9 cellular contexts compared by ENCODE assay signal in the genomic region with DNA sequence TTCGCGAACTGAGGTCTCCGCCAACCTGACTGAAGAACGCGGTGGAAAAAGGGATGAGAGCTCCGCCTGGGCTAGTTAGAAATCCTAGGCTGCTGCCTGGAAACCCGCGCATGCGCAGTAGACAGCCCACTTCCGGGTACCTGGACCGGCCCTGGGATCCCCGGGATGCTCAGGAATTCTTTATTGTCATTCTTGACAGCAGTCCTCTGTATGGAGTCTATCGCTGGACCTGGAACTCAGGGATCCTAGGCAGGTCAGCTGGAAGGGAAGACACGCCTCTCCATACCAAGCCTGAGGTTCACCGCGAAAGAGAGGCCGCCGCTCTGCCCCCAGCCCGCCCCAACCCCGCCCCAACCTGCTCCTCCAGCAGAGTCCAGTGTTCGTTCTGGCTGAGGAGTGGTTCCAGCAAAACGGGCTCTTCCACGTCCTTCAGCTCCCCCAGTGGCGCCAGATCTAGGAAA.
A peak's percentile ranks its signal among the peaks of the same experiment; 100 is the strongest.
DNase-seq lines count a peak whose midpoint lies in the region; ATAC-seq and TF ChIP-seq lines count a peak whose summit lies in the region.
"Had no signal": no experiment of that assay in that cellular context is flagged by ENCODE, and none has a peak within 500 bp of the region (broad histone marks: within the 10 kb centered on the region; RNA-seq: fewer than 3 reads in every experiment).

No MANE protein-coding gene starts in this region.

- no peaks in the 10 kb centered on the region for H3K4me1 Mint-ChIP-seq in CD8-positive, alpha-beta T cell (ENCODE audit: low read depth)
- no peaks in the 10 kb centered on the region for H3K4me1 Mint-ChIP-seq in GM23338

- H3K27me3 ChIP-seq in CD8-positive, alpha-beta T cell (ENCODE audit: insufficient read depth, low read length), result no peaks in the 10 kb centered on the region
- no peaks in the 10 kb centered on the region for H3K27me3 ChIP-seq in GM23338 (ENCODE audit: insufficient read depth)
- no peaks in the 10 kb centered on the region for H3K27me3 ChIP-seq in Panc1 (ENCODE audit: control insufficient read depth, insufficient read depth, low read length)
- H3K27me3 ChIP-seq: SJSA1 had no signal

- H3K27me3 Mint-ChIP-seq in CD8-positive, alpha-beta T cell (ENCODE audit: low read depth), result no peaks in the 10 kb centered on the region
- peaks cover 22% of the 10 kb centered on the region for H3K27me3 Mint-ChIP-seq in GM23338 (ENCODE audit: insufficient read depth, low read depth, poor library complexity)

- no peak for TF ChIP-seq CTCF in CD8-positive, alpha-beta T cell (IDR thresholded peaks at IDR 0.05)
- TF ChIP-seq CTCF in GM23338 (conservative IDR thresholded peaks at IDR 0.05; ENCODE audit: low read depth in 2 of 2) (no peak), Panc1 (IDR thresholded peaks at IDR 0.05) (no peak)

- intact Hi-C loops in CD8-positive, alpha-beta T cell (cut with DNase I, micrococcal nuclease), result no loop called here
- intact Hi-C loops in Panc1 (cut with micrococcal nuclease; ENCODE audit: unreplicated experiment), result loop anchor here (10.0 kb wide), 1 partner anchor 764 kb away; no protein-coding TSS in a partner anchor

- H3K9me3 Mint-ChIP-seq in CD8-positive, alpha-beta T cell, result peaks cover 32% of the 10 kb centered on the region
- H3K9me3 Mint-ChIP-seq in GM23338, result peaks cover 92% of the 10 kb centered on the region

- H3K9me3 ChIP-seq in CD8-positive, alpha-beta T cell (ENCODE audit: low read length), result no peaks in the 10 kb centered on the region
- H3K9me3 ChIP-seq in Panc1 (ENCODE audit: control insufficient read depth, insufficient read depth, low read depth, low read length) (no peaks in the 10 kb centered on the region), iPS-18c (ENCODE audit: control insufficient read depth, insufficient read depth, low read length) (peaks cover 30% of the 10 kb centered on the region)
- H3K9me3 ChIP-seq: SJSA1 had no signal

- no peaks in the 10 kb centered on the region for H3K4me1 ChIP-seq in CD8-positive, alpha-beta T cell (ENCODE audit: insufficient read depth, low read length)
- H3K4me1 ChIP-seq in GM23338 (ENCODE audit: insufficient read depth), result no peaks in the 10 kb centered on the region
- H3K4me1 ChIP-seq in Panc1 (ENCODE audit: control insufficient read depth, insufficient read depth, low read length), result no peaks in the 10 kb centered on the region
- H3K4me1 ChIP-seq: SJSA1 had no signal

- H3K4me3 ChIP-seq in CD8-positive, alpha-beta T cell (ENCODE audit: low read depth, low read length), result no peak overlapping the region
- H3K4me3 ChIP-seq in GM23338 (no peak overlapping the region), Panc1 (ENCODE audit: low read depth in 2 of 2, low read length in 2 of 2) (peak overlapping the region; percentile 46 to 66), iPS-18c (ENCODE audit: insufficient read depth, low read depth, low read length) (peak overlapping the region; percentile 31)
- H3K4me3 ChIP-seq: SJSA1 had no signal

- BruUV-seq in Panc1 (replicated peaks; lab: Mats Ljungman, UMichigan), result no TSS peak

- no peak overlapping the region for H3K27ac ChIP-seq in CD8-positive, alpha-beta T cell (ENCODE audit: low read depth, low read length)
- no peak overlapping the region for H3K27ac ChIP-seq in GM23338 (ENCODE audit: low read depth)
- no peak overlapping the region for H3K27ac ChIP-seq in Panc1 (ENCODE audit: low read length)
- H3K27ac ChIP-seq: SJSA1 had no signal

- no peaks in the 10 kb centered on the region for H3K9me2 ChIP-seq in GM23338 (ENCODE audit: insufficient read depth)

- in situ Hi-C loops in Panc1 (cut with HindIII; ENCODE audit: low pct_unique_long_range_greater_than_20kb, low sequenced_read_pairs), result no loop called here

- POLR2A ChIA-PET in CD8-positive, alpha-beta T cell (lab: Charles Lee), result no interaction called here
- POLR2A ChIA-PET in Panc1 (lab: Charles Lee), result no interaction called here

- no peaks in the 10 kb centered on the region for H3K79me2 ChIP-seq in GM23338 (replicated peaks; ENCODE audit: insufficient read depth)

- CTCF ChIA-PET in CD8-positive, alpha-beta T cell (lab: Charles Lee), result no interaction called here
- CTCF ChIA-PET in Panc1 (lab: Charles Lee), result no interaction called here

- ATAC-seq in CD8-positive, alpha-beta T cell, result no peak
- ATAC-seq in GM23338 (peak; percentile 51; the same call in 2 of the 3 replicates), Panc1 (peak; percentile 93), GM18873 (IDR thresholded peaks at IDR 0.05; ENCODE audit: low FRiP score, unreplicated experiment) (no peak), GM18861 (IDR thresholded peaks at IDR 0.05; ENCODE audit: unreplicated experiment) (no peak), HG02571 (IDR thresholded peaks at IDR 0.05; ENCODE audit: unreplicated experiment) (no peak), GM21717 (IDR thresholded peaks at IDR 0.05; ENCODE audit: unreplicated experiment) (no peak)

- H3K36me3 ChIP-seq in CD8-positive, alpha-beta T cell (ENCODE audit: insufficient read depth, low read length), result no peaks in the 10 kb centered on the region
- H3K36me3 ChIP-seq in GM23338 (ENCODE audit: insufficient read depth), result no peaks in the 10 kb centered on the region; the same call in 1 of the 2 replicates
- H3K36me3 ChIP-seq in Panc1 (ENCODE audit: control insufficient read depth, insufficient read depth, low read length), result no peaks in the 10 kb centered on the region
- H3K36me3 ChIP-seq: SJSA1 had no signal

- peaks cover 2% of the 10 kb centered on the region for H3K36me3 Mint-ChIP-seq in CD8-positive, alpha-beta T cell
- H3K36me3 Mint-ChIP-seq in GM23338 (ENCODE audit: low read depth), result peaks cover 60% of the 10 kb centered on the region

- H3F3A ChIP-seq in GM23338 (replicated peaks; ENCODE audit: low read depth), result no peaks in the 10 kb centered on the region

- DNase-seq in CD8-positive, alpha-beta T cell, result no peak
- DNase-seq in GM23338 (ENCODE audit: low spot score) (peak; percentile 24), Panc1 (ENCODE audit: low read depth, low spot score) (no peak)

- no peaks in the 10 kb centered on the region for H4K20me1 ChIP-seq in GM23338 (replicated peaks; ENCODE audit: insufficient read depth)

- no peak overlapping the region for H2AFZ ChIP-seq in GM23338

- H3K27ac Mint-ChIP-seq in CD8-positive, alpha-beta T cell, result no peak overlapping the region
- H3K27ac Mint-ChIP-seq in GM23338, result no peak overlapping the region

- H3K4me3 Mint-ChIP-seq in CD8-positive, alpha-beta T cell, result peak overlapping the region; percentile 69
- H3K4me3 Mint-ChIP-seq in GM23338, result no peak overlapping the region

- no peak overlapping the region for H3K4me2 ChIP-seq in GM23338

TF ChIP-seq in GM23338, 12 proteins besides CTCF, POLR2A, EP300 and RAD21 (continues in another document):
- TF ChIP-seq CREB1 (CRISPR knock-in tag; IDR thresholded peaks at IDR 0.05; ENCODE audit: low read depth) (no peak), JUNB (IDR thresholded peaks at IDR 0.05; ENCODE audit: unreplicated experiment) (no peak), ZNF114 (CRISPR knock-in tag; IDR thresholded peaks at IDR 0.05) (no peak), POLR2AphosphoS5 (IDR thresholded peaks at IDR 0.05; ENCODE audit: low read depth) (no peak), REST (IDR thresholded peaks at IDR 0.05; ENCODE audit: unreplicated experiment) (no peak), EZH2 (IDR thresholded peaks at IDR 0.05; ENCODE audit: low read depth, unreplicated experiment) (no peak), ZNF331 (CRISPR knock-in tag; IDR thresholded peaks at IDR 0.05; ENCODE audit: low read depth) (no peak)

Comparison
In these comparisons a context has a peak if more than half of its experiments do, and no peak if none do; other contexts are left out.
1. ATAC-seq: peak in GM23338 (single experiment) and Panc1 (single experiment); none in CD8-positive, alpha-beta T cell (single experiment), GM18873 (single experiment), GM18861 (single experiment), HG02571 (single experiment) and GM21717 (single experiment).
2. H3K4me3 ChIP-seq: peak in Panc1 (2 of 2) and iPS-18c (single experiment); none in CD8-positive, alpha-beta T cell (single experiment) and GM23338 (single experiment).